14 cellular contexts compared by ENCODE assay signal in the genomic region with DNA sequence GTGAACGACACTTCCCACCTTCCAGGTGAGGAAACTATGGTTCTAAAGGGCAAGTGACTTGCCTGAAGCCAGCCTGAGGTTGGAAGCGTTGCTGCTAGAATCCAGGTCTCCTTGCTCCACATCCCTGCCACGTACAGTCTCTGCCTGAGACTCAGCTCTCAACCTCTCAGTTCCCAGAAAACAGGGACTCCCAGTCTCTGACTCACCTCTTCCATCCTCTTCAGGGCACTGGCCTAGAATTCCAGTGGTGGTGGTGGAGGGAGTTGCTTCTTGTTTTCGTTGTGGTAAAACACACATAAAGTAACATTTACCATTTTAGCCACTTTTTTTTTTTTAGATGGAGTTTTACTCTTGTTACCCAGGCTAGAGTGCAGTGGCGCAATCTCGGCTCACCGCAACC. TPM values are rescaled to one million over a fixed set of nuclear protein-coding genes. Genes with fewer than 3 reads are reported as not detected.
A peak's percentile ranks its signal among the peaks of the same experiment; 100 is the strongest.
DNase-seq lines count a peak whose midpoint lies in the region; TF ChIP-seq lines count a peak whose summit lies in the region.
"Had no signal": no experiment of that assay in that cellular context is flagged by ENCODE, and none has a peak within 500 bp of the region (broad histone marks: within the 10 kb centered on the region; RNA-seq: fewer than 3 reads in every experiment).

No MANE protein-coding gene starts in this region.

- peaks cover 85% of the 10 kb centered on the region for H3K36me3 Mint-ChIP-seq in T-helper 2 cell treated with Interferon-gamma antibody and Interleukin-4, amounts not matched to agents 5 μg/mL and 100 μg/mL, for 36 hours (ENCODE audit: low read depth)
- no peaks in the 10 kb centered on the region for H3K36me3 Mint-ChIP-seq in osteocyte (ENCODE audit: unreplicated experiment)

- no peak for DNase-seq in T-helper 2 cell treated with Interferon-gamma antibody and Interleukin-4, amounts not matched to agents 5 μg/mL and 100 μg/mL, for 36 hours (ENCODE audit: low spot score)
- DNase-seq in T-helper 2 cell = no peak
- peak; percentile 84 for DNase-seq in MV-4-11 (lab: John Stamatoyannopoulos, UW)
- DNase-seq in dedifferentiated amniotic fluid mesenchymal stem cell (ENCODE audit: extremely low spot score) = peak; percentile 20
- DNase-seq in osteocyte (ENCODE audit: extremely low spot score, unreplicated experiment) = no peak
- no peak for DNase-seq in NCI-H2081 (lab: John Stamatoyannopoulos, UW)
- no peak for DNase-seq in NCI-H2029 treated with DMSO at 0.1 percent for 48 hours (lab: John Stamatoyannopoulos, UW)
- no peak for DNase-seq in NCI-H187 (lab: John Stamatoyannopoulos, UW)
- DNase-seq: central memory CD4-positive, alpha-beta T cell; DMS79 treated with DMSO at 0.1 percent for 48 hours; erythroblast; H7; midbrain had no signal

- H3K27ac Mint-ChIP-seq in T-helper 2 cell treated with Interferon-gamma antibody and Interleukin-4, amounts not matched to agents 5 μg/mL and 100 μg/mL, for 36 hours = peak overlapping the region; percentile 39
- peak overlapping the region; percentile 54 for H3K27ac Mint-ChIP-seq in osteocyte (ENCODE audit: unreplicated experiment)

- no peak for TF ChIP-seq CTCF in osteocyte (IDR thresholded peaks at IDR 0.05)

- H3K4me1 Mint-ChIP-seq in T-helper 2 cell treated with Interferon-gamma antibody and Interleukin-4, amounts not matched to agents 5 μg/mL and 100 μg/mL, for 36 hours (ENCODE audit: low read depth) = peaks cover 55% of the 10 kb centered on the region
- peaks cover 4% of the 10 kb centered on the region for H3K4me1 Mint-ChIP-seq in osteocyte (ENCODE audit: unreplicated experiment)

- H3K9me3 Mint-ChIP-seq in T-helper 2 cell treated with Interferon-gamma antibody and Interleukin-4, amounts not matched to agents 5 μg/mL and 100 μg/mL, for 36 hours = no peaks in the 10 kb centered on the region
- peaks cover 9% of the 10 kb centered on the region for H3K9me3 Mint-ChIP-seq in osteocyte (ENCODE audit: unreplicated experiment)

- H3K4me3 Mint-ChIP-seq in T-helper 2 cell treated with Interferon-gamma antibody and Interleukin-4, amounts not matched to agents 5 μg/mL and 100 μg/mL, for 36 hours = no peak overlapping the region
- H3K4me3 Mint-ChIP-seq in osteocyte (ENCODE audit: unreplicated experiment) = no peak overlapping the region

- H3K27me3 Mint-ChIP-seq in T-helper 2 cell treated with Interferon-gamma antibody and Interleukin-4, amounts not matched to agents 5 μg/mL and 100 μg/mL, for 36 hours (ENCODE audit: low read depth) = no peaks in the 10 kb centered on the region
- H3K27me3 Mint-ChIP-seq in osteocyte (ENCODE audit: unreplicated experiment) = no peaks in the 10 kb centered on the region

RNA-seq across cellular contexts. Expression of a gene that starts 7.3 kb away (rescaled TPM):
- total RNA-seq in osteocyte = 0.11 and 0.50 TPM in 2 replicates
- total RNA-seq: HepG2 had no signal

Comparison
In these comparisons a context has a peak if more than half of its experiments do, and no peak if none do; other contexts are left out.
1. DNase-seq: peak in MV-4-11 (single experiment) and dedifferentiated amniotic fluid mesenchymal stem cell (single experiment); none in T-helper 2 cell treated with Interferon-gamma antibody and Interleukin-4, amounts not matched to agents 5 μg/mL and 100 μg/mL, for 36 hours (single experiment), T-helper 2 cell (0 of 5), osteocyte (single experiment), NCI-H2081 (0 of 2), NCI-H2029 treated with DMSO at 0.1 percent for 48 hours (single experiment) and NCI-H187 (0 of 2).